ENCODE assay signal across 1 cellular context in the genomic region with DNA sequence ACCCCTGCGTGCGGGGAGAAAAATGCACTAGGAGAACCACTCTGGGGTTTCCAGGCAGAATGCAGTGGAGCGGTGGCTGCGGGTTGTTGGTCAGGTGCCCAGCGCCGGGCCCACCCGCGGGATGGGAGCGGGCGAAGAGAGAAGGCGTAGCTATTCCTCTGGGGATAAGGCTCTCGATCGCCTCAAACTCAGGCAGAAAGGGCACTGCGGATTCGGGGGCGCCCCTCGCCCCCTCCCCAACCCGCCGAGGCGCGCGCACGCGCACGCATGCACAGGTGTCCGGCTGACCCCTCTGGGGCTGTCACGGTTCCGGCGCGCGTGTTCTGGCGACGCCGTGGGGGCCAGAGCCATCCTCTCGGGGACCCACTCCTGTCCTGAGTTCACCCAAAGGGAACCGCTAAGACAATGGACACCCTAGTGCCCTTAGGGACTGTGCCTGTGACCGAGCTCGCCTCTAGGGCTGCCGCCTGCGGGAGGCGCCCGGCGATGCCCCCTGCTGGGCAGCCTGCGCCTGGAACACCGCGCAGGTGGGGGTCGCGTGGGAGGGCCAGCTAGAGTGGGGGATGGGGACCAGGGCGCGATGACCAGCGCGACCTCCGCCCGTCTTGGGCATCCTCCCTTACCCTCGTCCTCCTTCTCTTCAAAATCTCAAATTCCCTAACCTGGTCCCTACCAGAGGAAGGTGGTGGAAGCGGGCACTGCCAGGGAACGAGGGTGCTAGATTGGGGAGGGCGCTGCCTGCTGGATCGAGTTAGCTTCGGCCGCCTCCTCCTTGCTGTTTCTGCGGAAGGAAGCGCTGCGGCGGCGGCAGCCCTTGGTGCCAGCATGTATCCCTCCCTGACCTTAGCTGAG.
A peak's percentile ranks its signal among the peaks of the same experiment; 100 is the strongest.
TF ChIP-seq lines count a peak whose summit lies in the region.

No MANE protein-coding gene starts in this region.

TF ChIP-seq in HepG2, 621 proteins besides CTCF, POLR2A, EP300 and RAD21 (continued from another document and continues in another):
- TF ChIP-seq, protein P1, sequence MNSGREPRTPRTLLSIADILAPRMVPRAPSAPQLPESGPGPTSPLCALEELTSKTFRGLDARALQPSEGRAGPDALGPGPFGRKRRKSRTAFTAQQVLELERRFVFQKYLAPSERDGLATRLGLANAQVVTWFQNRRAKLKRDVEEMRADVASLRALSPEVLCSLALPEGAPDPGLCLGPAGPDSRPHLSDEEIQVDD (CRISPR knock-in tag; IDR thresholded peaks at IDR 0.05; ENCODE audit: borderline replicate concordance) = peak; percentile 82; the same call in 1 of the 2 replicates
- TF ChIP-seq ZNF772 (CRISPR knock-in tag; IDR thresholded peaks at IDR 0.05) (peak; percentile 59), ZC3H13 (CRISPR knock-in tag; IDR thresholded peaks at IDR 0.05) (peak; percentile 30; the same call in 1 of the 2 replicates), ZNF446 (CRISPR knock-in tag; IDR thresholded peaks at IDR 0.05) (0 out of 2 replicates have a peak, but pooled peaks have one; percentile 66), MED13 (CRISPR knock-in tag; IDR thresholded peaks at IDR 0.05) (peak; percentile 41; the same call in 1 of the 2 replicates), KDM4B (CRISPR knock-in tag; IDR thresholded peaks at IDR 0.05) (peak; percentile 34; the same call in 1 of the 2 replicates), MXD4 (CRISPR knock-in tag; IDR thresholded peaks at IDR 0.05) (0 out of 2 replicates have a peak, but pooled peaks have one; percentile 13), FOXM1 (CRISPR knock-in tag; IDR thresholded peaks at IDR 0.05) (no peak), RFXAP (CRISPR knock-in tag; IDR thresholded peaks at IDR 0.05; ENCODE audit: borderline replicate concordance) (no peak), ZFY (CRISPR knock-in tag; IDR thresholded peaks at IDR 0.05) (peak; percentile 15; the same call in 1 of the 2 replicates), KLF16 (CRISPR knock-in tag; IDR thresholded peaks at IDR 0.05) (peak; percentile 77 to 81; a peak in 2 of 4 replicates), ZNF761 (CRISPR knock-in tag; conservative IDR thresholded peaks at IDR 0.05) (peak; percentile 83; the same call in 1 of the 2 replicates), ERF (CRISPR knock-in tag; IDR thresholded peaks at IDR 0.05) (peak; percentile 82), YEATS4 (CRISPR knock-in tag; IDR thresholded peaks at IDR 0.05; ENCODE audit: borderline replicate concordance) (peak; percentile 63), DNMT1 (CRISPR knock-in tag; IDR thresholded peaks at IDR 0.05) (peak; percentile 29; the same call in 1 of the 2 replicates), ZNF615 (CRISPR knock-in tag; IDR thresholded peaks at IDR 0.05; ENCODE audit: borderline replicate concordance) (peak; percentile 57; the same call in 1 of the 2 replicates), ZNF30 (CRISPR knock-in tag; IDR thresholded peaks at IDR 0.05) (0 out of 2 replicates have a peak, but pooled peaks have one; percentile 76), PCBP1 (IDR thresholded peaks at IDR 0.05; ENCODE audit: borderline replicate concordance, low read depth, low read length) (no peak), PRPF4 (IDR thresholded peaks at IDR 0.05; ENCODE audit: low read depth, low read length, poor library complexity, severe bottlenecking) (peak; percentile 89), ZNF143 (CRISPR knock-in tag; IDR thresholded peaks at IDR 0.05) (no peak), AHR (CRISPR knock-in tag; IDR thresholded peaks at IDR 0.05) (peak; percentile 37; the same call in 1 of the 2 replicates), ZNF883 (CRISPR knock-in tag; IDR thresholded peaks at IDR 0.05; ENCODE audit: not compliant biosample characterization) (peak; percentile 52), TOPORS (CRISPR knock-in tag; IDR thresholded peaks at IDR 0.05) (peak; percentile 68; the same call in 1 of the 2 replicates), ZNF136 (CRISPR knock-in tag; IDR thresholded peaks at IDR 0.05; ENCODE audit: low read depth) (0 out of 2 replicates have a peak, but pooled peaks have one; percentile 67), ETV5 (CRISPR knock-in tag; IDR thresholded peaks at IDR 0.05; ENCODE audit: borderline replicate concordance) (no peak; the same call in 1 of the 2 replicates), KDM5B (CRISPR knock-in tag; IDR thresholded peaks at IDR 0.05; ENCODE audit: borderline replicate concordance) (peak; percentile 71; the same call in 1 of the 2 replicates), AGO1 (IDR thresholded peaks at IDR 0.05; ENCODE audit: low read depth, low read length, poor library complexity, severe bottlenecking) (peak; percentile 39)
- TF ChIP-seq, protein P2, sequence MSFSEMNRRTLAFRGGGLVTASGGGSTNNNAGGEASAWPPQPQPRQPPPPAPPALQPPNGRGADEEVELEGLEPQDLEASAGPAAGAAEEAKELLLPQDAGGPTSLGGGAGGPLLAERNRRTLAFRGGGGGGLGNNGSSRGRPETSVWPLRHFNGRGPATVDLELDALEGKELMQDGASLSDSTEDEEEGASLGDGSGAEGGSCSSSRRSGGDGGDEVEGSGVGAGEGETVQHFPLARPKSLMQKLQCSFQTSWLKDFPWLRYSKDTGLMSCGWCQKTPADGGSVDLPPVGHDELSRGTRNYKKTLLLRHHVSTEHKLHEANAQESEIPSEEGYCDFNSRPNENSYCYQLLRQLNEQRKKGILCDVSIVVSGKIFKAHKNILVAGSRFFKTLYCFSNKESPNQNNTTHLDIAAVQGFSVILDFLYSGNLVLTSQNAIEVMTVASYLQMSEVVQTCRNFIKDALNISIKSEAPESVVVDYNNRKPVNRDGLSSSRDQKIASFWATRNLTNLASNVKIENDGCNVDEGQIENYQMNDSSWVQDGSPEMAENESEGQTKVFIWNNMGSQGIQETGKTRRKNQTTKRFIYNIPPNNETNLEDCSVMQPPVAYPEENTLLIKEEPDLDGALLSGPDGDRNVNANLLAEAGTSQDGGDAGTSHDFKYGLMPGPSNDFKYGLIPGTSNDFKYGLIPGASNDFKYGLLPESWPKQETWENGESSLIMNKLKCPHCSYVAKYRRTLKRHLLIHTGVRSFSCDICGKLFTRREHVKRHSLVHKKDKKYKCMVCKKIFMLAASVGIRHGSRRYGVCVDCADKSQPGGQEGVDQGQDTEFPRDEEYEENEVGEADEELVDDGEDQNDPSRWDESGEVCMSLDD (CRISPR knock-in tag; IDR thresholded peaks at IDR 0.05; ENCODE audit: borderline replicate concordance) = peak; percentile 72; the same call in 1 of the 2 replicates
- TF ChIP-seq, protein P3, sequence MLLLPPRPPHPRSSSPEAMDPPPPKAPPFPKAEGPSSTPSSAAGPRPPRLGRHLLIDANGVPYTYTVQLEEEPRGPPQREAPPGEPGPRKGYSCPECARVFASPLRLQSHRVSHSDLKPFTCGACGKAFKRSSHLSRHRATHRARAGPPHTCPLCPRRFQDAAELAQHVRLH (CRISPR knock-in tag; IDR thresholded peaks at IDR 0.05; ENCODE audit: borderline replicate concordance, low read depth) = peak; percentile 89; the same call in 1 of the 2 replicates
- TF ChIP-seq, protein P4, sequence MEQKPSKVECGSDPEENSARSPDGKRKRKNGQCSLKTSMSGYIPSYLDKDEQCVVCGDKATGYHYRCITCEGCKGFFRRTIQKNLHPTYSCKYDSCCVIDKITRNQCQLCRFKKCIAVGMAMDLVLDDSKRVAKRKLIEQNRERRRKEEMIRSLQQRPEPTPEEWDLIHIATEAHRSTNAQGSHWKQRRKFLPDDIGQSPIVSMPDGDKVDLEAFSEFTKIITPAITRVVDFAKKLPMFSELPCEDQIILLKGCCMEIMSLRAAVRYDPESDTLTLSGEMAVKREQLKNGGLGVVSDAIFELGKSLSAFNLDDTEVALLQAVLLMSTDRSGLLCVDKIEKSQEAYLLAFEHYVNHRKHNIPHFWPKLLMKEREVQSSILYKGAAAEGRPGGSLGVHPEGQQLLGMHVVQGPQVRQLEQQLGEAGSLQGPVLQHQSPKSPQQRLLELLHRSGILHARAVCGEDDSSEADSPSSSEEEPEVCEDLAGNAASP (CRISPR knock-in tag; IDR thresholded peaks at IDR 0.05; ENCODE audit: borderline replicate concordance) = peak; percentile 74
- TF ChIP-seq, protein P5, sequence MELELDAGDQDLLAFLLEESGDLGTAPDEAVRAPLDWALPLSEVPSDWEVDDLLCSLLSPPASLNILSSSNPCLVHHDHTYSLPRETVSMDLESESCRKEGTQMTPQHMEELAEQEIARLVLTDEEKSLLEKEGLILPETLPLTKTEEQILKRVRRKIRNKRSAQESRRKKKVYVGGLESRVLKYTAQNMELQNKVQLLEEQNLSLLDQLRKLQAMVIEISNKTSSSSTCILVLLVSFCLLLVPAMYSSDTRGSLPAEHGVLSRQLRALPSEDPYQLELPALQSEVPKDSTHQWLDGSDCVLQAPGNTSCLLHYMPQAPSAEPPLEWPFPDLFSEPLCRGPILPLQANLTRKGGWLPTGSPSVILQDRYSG (CRISPR knock-in tag; IDR thresholded peaks at IDR 0.05) = 0 out of 2 replicates have a peak, but pooled peaks have one; percentile 51
- TF ChIP-seq, protein P6, sequence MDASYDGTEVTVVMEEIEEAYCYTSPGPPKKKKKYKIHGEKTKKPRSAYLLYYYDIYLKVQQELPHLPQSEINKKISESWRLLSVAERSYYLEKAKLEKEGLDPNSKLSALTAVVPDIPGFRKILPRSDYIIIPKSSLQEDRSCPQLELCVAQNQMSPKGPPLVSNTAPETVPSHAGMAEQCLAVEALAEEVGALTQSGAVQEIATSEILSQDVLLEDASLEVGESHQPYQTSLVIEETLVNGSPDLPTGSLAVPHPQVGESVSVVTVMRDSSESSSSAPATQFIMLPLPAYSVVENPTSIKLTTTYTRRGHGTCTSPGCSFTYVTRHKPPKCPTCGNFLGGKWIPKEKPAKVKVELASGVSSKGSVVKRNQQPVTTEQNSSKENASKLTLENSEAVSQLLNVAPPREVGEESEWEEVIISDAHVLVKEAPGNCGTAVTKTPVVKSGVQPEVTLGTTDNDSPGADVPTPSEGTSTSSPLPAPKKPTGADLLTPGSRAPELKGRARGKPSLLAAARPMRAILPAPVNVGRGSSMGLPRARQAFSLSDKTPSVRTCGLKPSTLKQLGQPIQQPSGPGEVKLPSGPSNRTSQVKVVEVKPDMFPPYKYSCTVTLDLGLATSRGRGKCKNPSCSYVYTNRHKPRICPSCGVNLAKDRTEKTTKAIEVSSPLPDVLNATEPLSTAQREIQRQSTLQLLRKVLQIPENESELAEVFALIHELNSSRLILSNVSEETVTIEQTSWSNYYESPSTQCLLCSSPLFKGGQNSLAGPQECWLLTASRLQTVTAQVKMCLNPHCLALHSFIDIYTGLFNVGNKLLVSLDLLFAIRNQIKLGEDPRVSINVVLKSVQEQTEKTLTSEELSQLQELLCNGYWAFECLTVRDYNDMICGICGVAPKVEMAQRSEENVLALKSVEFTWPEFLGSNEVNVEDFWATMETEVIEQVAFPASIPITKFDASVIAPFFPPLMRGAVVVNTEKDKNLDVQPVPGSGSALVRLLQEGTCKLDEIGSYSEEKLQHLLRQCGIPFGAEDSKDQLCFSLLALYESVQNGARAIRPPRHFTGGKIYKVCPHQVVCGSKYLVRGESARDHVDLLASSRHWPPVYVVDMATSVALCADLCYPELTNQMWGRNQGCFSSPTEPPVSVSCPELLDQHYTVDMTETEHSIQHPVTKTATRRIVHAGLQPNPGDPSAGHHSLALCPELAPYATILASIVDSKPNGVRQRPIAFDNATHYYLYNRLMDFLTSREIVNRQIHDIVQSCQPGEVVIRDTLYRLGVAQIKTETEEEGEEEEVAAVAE (CRISPR knock-in tag; IDR thresholded peaks at IDR 0.05; ENCODE audit: borderline replicate concordance) = 0 out of 2 replicates have a peak, but pooled peaks have one; percentile 57
- TF ChIP-seq, protein P7, sequence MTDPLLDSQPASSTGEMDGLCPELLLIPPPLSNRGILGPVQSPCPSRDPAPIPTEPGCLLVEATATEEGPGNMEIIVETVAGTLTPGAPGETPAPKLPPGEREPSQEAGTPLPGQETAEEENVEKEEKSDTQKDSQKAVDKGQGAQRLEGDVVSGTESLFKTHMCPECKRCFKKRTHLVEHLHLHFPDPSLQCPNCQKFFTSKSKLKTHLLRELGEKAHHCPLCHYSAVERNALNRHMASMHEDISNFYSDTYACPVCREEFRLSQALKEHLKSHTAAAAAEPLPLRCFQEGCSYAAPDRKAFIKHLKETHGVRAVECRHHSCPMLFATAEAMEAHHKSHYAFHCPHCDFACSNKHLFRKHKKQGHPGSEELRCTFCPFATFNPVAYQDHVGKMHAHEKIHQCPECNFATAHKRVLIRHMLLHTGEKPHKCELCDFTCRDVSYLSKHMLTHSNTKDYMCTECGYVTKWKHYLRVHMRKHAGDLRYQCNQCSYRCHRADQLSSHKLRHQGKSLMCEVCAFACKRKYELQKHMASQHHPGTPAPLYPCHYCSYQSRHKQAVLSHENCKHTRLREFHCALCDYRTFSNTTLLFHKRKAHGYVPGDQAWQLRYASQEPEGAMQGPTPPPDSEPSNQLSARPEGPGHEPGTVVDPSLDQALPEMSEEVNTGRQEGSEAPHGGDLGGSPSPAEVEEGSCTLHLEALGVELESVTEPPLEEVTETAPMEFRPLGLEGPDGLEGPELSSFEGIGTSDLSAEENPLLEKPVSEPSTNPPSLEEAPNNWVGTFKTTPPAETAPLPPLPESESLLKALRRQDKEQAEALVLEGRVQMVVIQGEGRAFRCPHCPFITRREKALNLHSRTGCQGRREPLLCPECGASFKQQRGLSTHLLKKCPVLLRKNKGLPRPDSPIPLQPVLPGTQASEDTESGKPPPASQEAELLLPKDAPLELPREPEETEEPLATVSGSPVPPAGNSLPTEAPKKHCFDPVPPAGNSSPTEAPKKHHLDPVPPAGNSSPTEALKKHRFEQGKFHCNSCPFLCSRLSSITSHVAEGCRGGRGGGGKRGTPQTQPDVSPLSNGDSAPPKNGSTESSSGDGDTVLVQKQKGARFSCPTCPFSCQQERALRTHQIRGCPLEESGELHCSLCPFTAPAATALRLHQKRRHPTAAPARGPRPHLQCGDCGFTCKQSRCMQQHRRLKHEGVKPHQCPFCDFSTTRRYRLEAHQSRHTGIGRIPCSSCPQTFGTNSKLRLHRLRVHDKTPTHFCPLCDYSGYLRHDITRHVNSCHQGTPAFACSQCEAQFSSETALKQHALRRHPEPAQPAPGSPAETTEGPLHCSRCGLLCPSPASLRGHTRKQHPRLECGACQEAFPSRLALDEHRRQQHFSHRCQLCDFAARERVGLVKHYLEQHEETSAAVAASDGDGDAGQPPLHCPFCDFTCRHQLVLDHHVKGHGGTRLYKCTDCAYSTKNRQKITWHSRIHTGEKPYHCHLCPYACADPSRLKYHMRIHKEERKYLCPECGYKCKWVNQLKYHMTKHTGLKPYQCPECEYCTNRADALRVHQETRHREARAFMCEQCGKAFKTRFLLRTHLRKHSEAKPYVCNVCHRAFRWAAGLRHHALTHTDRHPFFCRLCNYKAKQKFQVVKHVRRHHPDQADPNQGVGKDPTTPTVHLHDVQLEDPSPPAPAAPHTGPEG (CRISPR knock-in tag; IDR thresholded peaks at IDR 0.05) = peak; percentile 34; the same call in 1 of the 2 replicates
- TF ChIP-seq, protein P8, sequence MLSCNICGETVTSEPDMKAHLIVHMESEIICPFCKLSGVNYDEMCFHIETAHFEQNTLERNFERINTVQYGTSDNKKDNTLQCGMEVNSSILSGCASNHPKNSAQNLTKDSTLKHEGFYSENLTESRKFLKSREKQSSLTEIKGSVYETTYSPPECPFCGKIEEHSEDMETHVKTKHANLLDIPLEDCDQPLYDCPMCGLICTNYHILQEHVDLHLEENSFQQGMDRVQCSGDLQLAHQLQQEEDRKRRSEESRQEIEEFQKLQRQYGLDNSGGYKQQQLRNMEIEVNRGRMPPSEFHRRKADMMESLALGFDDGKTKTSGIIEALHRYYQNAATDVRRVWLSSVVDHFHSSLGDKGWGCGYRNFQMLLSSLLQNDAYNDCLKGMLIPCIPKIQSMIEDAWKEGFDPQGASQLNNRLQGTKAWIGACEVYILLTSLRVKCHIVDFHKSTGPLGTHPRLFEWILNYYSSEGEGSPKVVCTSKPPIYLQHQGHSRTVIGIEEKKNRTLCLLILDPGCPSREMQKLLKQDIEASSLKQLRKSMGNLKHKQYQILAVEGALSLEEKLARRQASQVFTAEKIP (CRISPR knock-in tag; IDR thresholded peaks at IDR 0.05; ENCODE audit: borderline replicate concordance) = no peak
